ENCODE assay signal across 1 cellular context in the genomic region with DNA sequence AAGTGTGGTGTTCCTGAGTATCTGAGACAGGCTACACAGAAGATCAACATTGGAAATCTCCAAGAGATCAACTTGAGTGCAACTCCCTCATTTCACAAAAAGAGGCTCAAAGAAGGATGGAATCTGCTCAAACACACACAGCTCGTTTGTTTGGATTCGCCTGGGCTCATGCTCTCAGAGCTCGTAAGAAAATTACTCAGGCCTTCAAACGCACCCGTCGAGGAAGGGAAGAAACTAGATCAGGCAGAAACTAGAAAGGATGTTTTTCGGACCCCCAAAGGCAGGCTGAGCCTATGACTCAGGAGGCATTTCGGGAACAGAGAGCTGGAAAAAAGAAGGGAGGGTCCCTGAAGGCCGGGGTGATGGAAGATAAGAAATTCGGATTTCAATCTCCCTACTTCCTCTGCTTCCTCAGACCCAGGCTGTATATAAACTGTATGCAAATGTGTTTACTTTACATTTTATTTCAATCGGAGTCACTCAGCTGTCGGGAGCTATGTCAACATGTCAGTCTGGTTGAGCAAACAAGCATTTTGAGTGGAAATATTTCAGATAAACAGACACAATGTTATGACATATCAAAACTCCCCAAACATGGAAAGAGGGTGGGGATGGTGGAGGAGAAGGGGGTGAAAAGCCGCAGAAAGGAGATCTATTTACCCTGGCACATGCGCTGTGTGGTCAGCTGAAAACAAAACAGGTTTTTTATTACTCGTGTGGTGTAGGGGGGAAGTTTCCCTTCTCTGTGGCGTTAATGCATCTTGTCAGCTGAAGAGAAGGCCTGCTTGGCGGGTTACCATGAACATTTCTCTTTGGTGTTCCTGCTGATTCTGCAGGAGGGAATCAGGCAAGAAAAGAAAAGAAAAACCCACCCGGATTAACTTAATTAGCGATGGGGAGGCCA.
TF ChIP-seq lines count a peak whose summit lies in the region.

No MANE protein-coding gene starts in this region.

TF ChIP-seq in HEK293, 187 proteins besides CTCF, POLR2A, EP300 and RAD21 (continued from another document):
- TF ChIP-seq, protein P1, sequence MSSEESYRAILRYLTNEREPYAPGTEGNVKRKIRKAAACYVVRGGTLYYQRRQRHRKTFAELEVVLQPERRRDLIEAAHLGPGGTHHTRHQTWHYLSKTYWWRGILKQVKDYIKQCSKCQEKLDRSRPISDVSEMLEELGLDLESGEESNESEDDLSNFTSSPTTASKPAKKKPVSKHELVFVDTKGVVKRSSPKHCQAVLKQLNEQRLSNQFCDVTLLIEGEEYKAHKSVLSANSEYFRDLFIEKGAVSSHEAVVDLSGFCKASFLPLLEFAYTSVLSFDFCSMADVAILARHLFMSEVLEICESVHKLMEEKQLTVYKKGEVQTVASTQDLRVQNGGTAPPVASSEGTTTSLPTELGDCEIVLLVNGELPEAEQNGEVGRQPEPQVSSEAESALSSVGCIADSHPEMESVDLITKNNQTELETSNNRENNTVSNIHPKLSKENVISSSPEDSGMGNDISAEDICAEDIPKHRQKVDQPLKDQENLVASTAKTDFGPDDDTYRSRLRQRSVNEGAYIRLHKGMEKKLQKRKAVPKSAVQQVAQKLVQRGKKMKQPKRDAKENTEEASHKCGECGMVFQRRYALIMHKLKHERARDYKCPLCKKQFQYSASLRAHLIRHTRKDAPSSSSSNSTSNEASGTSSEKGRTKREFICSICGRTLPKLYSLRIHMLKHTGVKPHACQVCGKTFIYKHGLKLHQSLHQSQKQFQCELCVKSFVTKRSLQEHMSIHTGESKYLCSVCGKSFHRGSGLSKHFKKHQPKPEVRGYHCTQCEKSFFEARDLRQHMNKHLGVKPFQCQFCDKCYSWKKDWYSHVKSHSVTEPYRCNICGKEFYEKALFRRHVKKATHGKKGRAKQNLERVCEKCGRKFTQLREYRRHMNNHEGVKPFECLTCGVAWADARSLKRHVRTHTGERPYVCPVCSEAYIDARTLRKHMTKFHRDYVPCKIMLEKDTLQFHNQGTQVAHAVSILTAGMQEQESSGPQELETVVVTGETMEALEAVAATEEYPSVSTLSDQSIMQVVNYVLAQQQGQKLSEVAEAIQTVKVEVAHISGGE (tag by site-specific recombination; conservative IDR thresholded peaks at IDR 0.05; ENCODE audit: low read depth): no peak
- TF ChIP-seq ZNF600 (tag by site-specific recombination; IDR thresholded peaks at IDR 0.05): no peak
- TF ChIP-seq SP3 (tag by site-specific recombination; IDR thresholded peaks at IDR 0.05): no peak
- peak; percentile 67; the same call in 1 of the 2 replicates for TF ChIP-seq GFI1B (tag by site-specific recombination; IDR thresholded peaks at IDR 0.05)
- no peak for TF ChIP-seq ZNF658 (tag by site-specific recombination; IDR thresholded peaks at IDR 0.05)
- TF ChIP-seq, protein P2, sequence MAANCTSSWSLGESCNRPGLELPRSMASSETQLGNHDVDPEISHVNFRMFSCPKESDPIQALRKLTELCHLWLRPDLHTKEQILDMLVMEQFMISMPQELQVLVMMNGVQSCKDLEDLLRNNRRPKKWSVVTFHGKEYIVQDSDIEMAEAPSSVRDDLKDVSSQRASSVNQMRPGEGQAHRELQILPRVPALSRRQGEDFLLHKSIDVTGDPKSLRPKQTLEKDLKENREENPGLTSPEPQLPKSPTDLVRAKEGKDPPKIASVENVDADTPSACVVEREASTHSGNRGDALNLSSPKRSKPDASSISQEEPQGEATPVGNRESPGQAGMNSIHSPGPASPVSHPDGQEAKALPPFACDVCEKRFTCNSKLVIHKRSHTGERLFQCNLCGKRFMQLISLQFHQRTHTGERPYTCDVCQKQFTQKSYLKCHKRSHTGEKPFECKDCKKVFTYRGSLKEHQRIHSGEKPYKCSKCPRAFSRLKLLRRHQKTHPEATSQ (tag by site-specific recombination; IDR thresholded peaks at IDR 0.05): no peak
- no peak for TF ChIP-seq GLIS1 (tag by site-specific recombination; IDR thresholded peaks at IDR 0.05)
- no peak for TF ChIP-seq ZNF555 (tag by site-specific recombination; conservative IDR thresholded peaks at IDR 0.05)
- no peak for TF ChIP-seq KLF10 (tag by site-specific recombination; IDR thresholded peaks at IDR 0.05)
- TF ChIP-seq ZNF311 (tag by site-specific recombination; IDR thresholded peaks at IDR 0.05; ENCODE audit: borderline replicate concordance): no peak
- TF ChIP-seq ZNF837 (tag by site-specific recombination; IDR thresholded peaks at IDR 0.05): no peak
- TF ChIP-seq ZNF354C (tag by site-specific recombination; IDR thresholded peaks at IDR 0.05; ENCODE audit: borderline replicate concordance, low read depth): no peak
- TF ChIP-seq, protein P3, sequence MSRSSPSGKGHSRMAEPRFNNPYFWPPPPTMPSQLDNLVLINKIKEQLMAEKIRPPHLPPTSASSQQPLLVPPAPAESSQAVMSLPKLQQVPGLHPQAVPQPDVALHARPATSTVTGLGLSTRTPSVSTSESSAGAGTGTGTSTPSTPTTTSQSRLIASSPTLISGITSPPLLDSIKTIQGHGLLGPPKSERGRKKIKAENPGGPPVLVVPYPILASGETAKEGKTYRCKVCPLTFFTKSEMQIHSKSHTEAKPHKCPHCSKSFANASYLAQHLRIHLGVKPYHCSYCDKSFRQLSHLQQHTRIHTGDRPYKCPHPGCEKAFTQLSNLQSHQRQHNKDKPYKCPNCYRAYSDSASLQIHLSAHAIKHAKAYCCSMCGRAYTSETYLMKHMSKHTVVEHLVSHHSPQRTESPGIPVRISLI (tag by site-specific recombination; IDR thresholded peaks at IDR 0.05): no peak
- TF ChIP-seq MZF1 (tag by site-specific recombination; IDR thresholded peaks at IDR 0.05; ENCODE audit: borderline replicate concordance): peak; percentile 63; the same call in 1 of the 2 replicates
- no peak for TF ChIP-seq ZNF132 (tag by site-specific recombination; IDR thresholded peaks at IDR 0.05; ENCODE audit: borderline replicate concordance)
- TF ChIP-seq ZNF211 (tag by site-specific recombination; IDR thresholded peaks at IDR 0.05; ENCODE audit: low read depth): no peak
- TF ChIP-seq, protein P4, sequence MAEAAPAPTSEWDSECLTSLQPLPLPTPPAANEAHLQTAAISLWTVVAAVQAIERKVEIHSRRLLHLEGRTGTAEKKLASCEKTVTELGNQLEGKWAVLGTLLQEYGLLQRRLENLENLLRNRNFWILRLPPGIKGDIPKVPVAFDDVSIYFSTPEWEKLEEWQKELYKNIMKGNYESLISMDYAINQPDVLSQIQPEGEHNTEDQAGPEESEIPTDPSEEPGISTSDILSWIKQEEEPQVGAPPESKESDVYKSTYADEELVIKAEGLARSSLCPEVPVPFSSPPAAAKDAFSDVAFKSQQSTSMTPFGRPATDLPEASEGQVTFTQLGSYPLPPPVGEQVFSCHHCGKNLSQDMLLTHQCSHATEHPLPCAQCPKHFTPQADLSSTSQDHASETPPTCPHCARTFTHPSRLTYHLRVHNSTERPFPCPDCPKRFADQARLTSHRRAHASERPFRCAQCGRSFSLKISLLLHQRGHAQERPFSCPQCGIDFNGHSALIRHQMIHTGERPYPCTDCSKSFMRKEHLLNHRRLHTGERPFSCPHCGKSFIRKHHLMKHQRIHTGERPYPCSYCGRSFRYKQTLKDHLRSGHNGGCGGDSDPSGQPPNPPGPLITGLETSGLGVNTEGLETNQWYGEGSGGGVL (tag by site-specific recombination; IDR thresholded peaks at IDR 0.05): peak; percentile 33
- peak; percentile 91 for TF ChIP-seq WT1 (tag by site-specific recombination; IDR thresholded peaks at IDR 0.05)
- no peak for TF ChIP-seq ZNF274 (IDR thresholded peaks at IDR 0.05; ENCODE audit: low read length)
- TF ChIP-seq ZNF274 (tag by site-specific recombination; IDR thresholded peaks at IDR 0.05; ENCODE audit: borderline replicate concordance): no peak
TF ChIP-seq in HEK293: peak in this region for 7.
